ENCODE assay signal across 1 cellular context in the genomic region with DNA sequence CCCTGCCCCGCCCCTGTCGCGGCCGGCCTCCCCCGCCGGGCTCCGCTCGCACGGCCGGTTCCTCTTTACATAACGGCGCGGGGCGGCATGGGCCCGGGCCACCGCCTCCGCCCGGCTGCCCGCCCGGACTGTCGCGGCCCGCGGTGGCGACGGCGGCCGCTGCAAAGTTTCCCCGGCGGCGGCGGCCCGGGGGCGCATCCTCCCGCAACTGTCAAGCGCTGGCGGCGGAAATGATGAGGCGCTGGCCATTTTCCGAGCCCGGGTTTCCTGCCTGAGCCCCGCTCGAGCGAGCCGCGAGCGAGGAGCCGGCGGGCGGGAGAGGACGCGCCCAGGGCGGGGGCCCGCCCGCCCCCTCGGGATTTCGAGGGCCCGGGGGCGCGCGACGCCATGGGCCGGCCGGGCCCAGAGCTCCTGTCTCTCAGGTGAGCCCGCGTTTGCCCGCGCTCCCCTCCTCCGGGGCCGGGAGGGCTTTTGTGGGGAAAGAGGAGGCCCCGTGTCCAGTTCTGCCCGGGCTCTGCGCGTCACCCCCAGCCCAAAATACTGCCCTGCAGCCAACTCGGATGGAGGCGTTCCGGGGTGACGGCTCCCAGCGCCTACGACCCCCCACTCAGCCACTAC.
A peak's percentile ranks its signal among the peaks of the same experiment; 100 is the strongest.
TF ChIP-seq lines count a peak whose summit lies in the region.

A gene (plus strand): TSS at position 68 of the 618 bp plus-strand sequence. CDS start 12,223 bp downstream, outside the sequence.

TF ChIP-seq in K562, 482 proteins besides CTCF, POLR2A, EP300 and RAD21 (continued from another document):
- TF ChIP-seq PML (IDR thresholded peaks at IDR 0.05; ENCODE audit: low read length) (no peak), CREBBP (IDR thresholded peaks at IDR 0.05; ENCODE audit: low read depth, low read length) (no peak), GTF2A2 (tag; IDR thresholded peaks at IDR 0.05) (no peak), ZNF232 (CRISPR knock-in tag; IDR thresholded peaks at IDR 0.05) (no peak), PRPF4 (IDR thresholded peaks at IDR 0.05; ENCODE audit: insufficient read depth, low read depth, low read length, poor library complexity, severe bottlenecking) (no peak), CBX5 (IDR thresholded peaks at IDR 0.05; ENCODE audit: borderline replicate concordance, low read depth) (no peak), ZFX (CRISPR knock-in tag; IDR thresholded peaks at IDR 0.05) (peak; percentile 58), ZSCAN29 (IDR thresholded peaks at IDR 0.05) (no peak), ARID1B (IDR thresholded peaks at IDR 0.05) (no peak), ZNF24 (IDR thresholded peaks at IDR 0.05) (0 out of 2 replicates have a peak, but pooled peaks have one; percentile 26), NEUROD1 (IDR thresholded peaks at IDR 0.05; ENCODE audit: borderline replicate concordance, low read depth, low read length, partially characterized antibody) (no peak), NBN (IDR thresholded peaks at IDR 0.05; ENCODE audit: low read depth) (no peak), FUS (optimal IDR thresholded peaks at IDR 0.05; ENCODE audit: low read depth, low read length) (no peak), KLF13 (tag; IDR thresholded peaks at IDR 0.05; ENCODE audit: borderline replicate concordance, low read depth) (0 out of 2 replicates have a peak, but pooled peaks have one; percentile 12), NR4A1 (CRISPR knock-in tag; IDR thresholded peaks at IDR 0.05) (no peak), NR4A1 (tag; IDR thresholded peaks at IDR 0.05) (no peak), RAD51 (IDR thresholded peaks at IDR 0.05; ENCODE audit: borderline replicate concordance, low read depth) (no peak), CBFA2T2 (conservative IDR thresholded peaks at IDR 0.05) (no peak), TCF7 (IDR thresholded peaks at IDR 0.05; ENCODE audit: borderline replicate concordance) (no peak), KLF10 (CRISPR knock-in tag; IDR thresholded peaks at IDR 0.05) (no peak), SREBF1 (IDR thresholded peaks at IDR 0.05; ENCODE audit: borderline replicate concordance, low read depth, low read length) (no peak), SMAD4 (CRISPR knock-in tag; conservative IDR thresholded peaks at IDR 0.05) (peak; percentile 41), MEIS2 (IDR thresholded peaks at IDR 0.05; ENCODE audit: partially characterized antibody) (no peak), GATA2 (CRISPR knock-in tag; IDR thresholded peaks at IDR 0.05) (no peak), BRD4 (IDR thresholded peaks at IDR 0.05) (no peak), SIX5 (IDR thresholded peaks at IDR 0.05; ENCODE audit: borderline replicate concordance in 1 of 2, insufficient read depth in 1 of 2, low read depth in 1 of 2, low read length in 2 of 2) (no peak), ZNF184 (CRISPR knock-in tag; IDR thresholded peaks at IDR 0.05) (no peak), ZNF408 (CRISPR knock-in tag; IDR thresholded peaks at IDR 0.05; ENCODE audit: low read depth) (no peak), HDAC2 (IDR thresholded peaks at IDR 0.05) (no peak), PHTF2 (CRISPR knock-in tag; IDR thresholded peaks at IDR 0.05) (no peak)
- TF ChIP-seq, protein P1, sequence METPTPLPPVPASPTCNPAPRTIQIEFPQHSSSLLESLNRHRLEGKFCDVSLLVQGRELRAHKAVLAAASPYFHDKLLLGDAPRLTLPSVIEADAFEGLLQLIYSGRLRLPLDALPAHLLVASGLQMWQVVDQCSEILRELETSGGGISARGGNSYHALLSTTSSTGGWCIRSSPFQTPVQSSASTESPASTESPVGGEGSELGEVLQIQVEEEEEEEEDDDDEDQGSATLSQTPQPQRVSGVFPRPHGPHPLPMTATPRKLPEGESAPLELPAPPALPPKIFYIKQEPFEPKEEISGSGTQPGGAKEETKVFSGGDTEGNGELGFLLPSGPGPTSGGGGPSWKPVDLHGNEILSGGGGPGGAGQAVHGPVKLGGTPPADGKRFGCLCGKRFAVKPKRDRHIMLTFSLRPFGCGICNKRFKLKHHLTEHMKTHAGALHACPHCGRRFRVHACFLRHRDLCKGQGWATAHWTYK (CRISPR knock-in tag; IDR thresholded peaks at IDR 0.05), result no peak
- TF ChIP-seq, protein P2, sequence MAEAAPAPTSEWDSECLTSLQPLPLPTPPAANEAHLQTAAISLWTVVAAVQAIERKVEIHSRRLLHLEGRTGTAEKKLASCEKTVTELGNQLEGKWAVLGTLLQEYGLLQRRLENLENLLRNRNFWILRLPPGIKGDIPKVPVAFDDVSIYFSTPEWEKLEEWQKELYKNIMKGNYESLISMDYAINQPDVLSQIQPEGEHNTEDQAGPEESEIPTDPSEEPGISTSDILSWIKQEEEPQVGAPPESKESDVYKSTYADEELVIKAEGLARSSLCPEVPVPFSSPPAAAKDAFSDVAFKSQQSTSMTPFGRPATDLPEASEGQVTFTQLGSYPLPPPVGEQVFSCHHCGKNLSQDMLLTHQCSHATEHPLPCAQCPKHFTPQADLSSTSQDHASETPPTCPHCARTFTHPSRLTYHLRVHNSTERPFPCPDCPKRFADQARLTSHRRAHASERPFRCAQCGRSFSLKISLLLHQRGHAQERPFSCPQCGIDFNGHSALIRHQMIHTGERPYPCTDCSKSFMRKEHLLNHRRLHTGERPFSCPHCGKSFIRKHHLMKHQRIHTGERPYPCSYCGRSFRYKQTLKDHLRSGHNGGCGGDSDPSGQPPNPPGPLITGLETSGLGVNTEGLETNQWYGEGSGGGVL (CRISPR knock-in tag; IDR thresholded peaks at IDR 0.05), result no peak
- TF ChIP-seq, protein P3, sequence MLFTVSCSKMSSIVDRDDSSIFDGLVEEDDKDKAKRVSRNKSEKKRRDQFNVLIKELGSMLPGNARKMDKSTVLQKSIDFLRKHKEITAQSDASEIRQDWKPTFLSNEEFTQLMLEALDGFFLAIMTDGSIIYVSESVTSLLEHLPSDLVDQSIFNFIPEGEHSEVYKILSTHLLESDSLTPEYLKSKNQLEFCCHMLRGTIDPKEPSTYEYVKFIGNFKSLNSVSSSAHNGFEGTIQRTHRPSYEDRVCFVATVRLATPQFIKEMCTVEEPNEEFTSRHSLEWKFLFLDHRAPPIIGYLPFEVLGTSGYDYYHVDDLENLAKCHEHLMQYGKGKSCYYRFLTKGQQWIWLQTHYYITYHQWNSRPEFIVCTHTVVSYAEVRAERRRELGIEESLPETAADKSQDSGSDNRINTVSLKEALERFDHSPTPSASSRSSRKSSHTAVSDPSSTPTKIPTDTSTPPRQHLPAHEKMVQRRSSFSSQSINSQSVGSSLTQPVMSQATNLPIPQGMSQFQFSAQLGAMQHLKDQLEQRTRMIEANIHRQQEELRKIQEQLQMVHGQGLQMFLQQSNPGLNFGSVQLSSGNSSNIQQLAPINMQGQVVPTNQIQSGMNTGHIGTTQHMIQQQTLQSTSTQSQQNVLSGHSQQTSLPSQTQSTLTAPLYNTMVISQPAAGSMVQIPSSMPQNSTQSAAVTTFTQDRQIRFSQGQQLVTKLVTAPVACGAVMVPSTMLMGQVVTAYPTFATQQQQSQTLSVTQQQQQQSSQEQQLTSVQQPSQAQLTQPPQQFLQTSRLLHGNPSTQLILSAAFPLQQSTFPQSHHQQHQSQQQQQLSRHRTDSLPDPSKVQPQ (CRISPR knock-in tag; IDR thresholded peaks at IDR 0.05; ENCODE audit: borderline replicate concordance), result no peak
- TF ChIP-seq, protein P4, sequence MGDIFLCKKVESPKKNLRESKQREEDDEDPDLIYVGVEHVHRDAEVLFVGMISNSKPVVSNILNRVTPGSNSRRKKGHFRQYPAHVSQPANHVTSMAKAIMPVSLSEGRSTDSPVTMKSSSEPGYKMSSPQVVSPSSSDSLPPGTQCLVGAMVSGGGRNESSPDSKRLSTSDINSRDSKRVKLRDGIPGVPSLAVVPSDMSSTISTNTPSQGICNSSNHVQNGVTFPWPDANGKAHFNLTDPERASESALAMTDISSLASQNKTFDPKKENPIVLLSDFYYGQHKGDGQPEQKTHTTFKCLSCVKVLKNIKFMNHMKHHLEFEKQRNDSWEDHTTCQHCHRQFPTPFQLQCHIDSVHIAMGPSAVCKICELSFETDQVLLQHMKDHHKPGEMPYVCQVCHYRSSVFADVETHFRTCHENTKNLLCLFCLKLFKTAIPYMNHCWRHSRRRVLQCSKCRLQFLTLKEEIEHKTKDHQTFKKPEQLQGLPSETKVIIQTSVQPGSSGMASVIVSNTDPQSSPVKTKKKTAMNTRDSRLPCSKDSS (IDR thresholded peaks at IDR 0.05; ENCODE audit: low read depth, partially characterized antibody), result no peak
- TF ChIP-seq, protein P5, sequence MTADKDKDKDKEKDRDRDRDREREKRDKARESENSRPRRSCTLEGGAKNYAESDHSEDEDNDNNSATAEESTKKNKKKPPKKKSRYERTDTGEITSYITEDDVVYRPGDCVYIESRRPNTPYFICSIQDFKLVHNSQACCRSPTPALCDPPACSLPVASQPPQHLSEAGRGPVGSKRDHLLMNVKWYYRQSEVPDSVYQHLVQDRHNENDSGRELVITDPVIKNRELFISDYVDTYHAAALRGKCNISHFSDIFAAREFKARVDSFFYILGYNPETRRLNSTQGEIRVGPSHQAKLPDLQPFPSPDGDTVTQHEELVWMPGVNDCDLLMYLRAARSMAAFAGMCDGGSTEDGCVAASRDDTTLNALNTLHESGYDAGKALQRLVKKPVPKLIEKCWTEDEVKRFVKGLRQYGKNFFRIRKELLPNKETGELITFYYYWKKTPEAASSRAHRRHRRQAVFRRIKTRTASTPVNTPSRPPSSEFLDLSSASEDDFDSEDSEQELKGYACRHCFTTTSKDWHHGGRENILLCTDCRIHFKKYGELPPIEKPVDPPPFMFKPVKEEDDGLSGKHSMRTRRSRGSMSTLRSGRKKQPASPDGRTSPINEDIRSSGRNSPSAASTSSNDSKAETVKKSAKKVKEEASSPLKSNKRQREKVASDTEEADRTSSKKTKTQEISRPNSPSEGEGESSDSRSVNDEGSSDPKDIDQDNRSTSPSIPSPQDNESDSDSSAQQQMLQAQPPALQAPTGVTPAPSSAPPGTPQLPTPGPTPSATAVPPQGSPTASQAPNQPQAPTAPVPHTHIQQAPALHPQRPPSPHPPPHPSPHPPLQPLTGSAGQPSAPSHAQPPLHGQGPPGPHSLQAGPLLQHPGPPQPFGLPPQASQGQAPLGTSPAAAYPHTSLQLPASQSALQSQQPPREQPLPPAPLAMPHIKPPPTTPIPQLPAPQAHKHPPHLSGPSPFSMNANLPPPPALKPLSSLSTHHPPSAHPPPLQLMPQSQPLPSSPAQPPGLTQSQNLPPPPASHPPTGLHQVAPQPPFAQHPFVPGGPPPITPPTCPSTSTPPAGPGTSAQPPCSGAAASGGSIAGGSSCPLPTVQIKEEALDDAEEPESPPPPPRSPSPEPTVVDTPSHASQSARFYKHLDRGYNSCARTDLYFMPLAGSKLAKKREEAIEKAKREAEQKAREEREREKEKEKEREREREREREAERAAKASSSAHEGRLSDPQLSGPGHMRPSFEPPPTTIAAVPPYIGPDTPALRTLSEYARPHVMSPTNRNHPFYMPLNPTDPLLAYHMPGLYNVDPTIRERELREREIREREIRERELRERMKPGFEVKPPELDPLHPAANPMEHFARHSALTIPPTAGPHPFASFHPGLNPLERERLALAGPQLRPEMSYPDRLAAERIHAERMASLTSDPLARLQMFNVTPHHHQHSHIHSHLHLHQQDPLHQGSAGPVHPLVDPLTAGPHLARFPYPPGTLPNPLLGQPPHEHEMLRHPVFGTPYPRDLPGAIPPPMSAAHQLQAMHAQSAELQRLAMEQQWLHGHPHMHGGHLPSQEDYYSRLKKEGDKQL (CRISPR knock-in tag; IDR thresholded peaks at IDR 0.05; ENCODE audit: borderline replicate concordance), result no peak
- TF ChIP-seq, protein P6, sequence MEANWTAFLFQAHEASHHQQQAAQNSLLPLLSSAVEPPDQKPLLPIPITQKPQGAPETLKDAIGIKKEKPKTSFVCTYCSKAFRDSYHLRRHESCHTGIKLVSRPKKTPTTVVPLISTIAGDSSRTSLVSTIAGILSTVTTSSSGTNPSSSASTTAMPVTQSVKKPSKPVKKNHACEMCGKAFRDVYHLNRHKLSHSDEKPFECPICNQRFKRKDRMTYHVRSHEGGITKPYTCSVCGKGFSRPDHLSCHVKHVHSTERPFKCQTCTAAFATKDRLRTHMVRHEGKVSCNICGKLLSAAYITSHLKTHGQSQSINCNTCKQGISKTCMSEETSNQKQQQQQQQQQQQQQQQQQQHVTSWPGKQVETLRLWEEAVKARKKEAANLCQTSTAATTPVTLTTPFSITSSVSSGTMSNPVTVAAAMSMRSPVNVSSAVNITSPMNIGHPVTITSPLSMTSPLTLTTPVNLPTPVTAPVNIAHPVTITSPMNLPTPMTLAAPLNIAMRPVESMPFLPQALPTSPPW (CRISPR knock-in tag; IDR thresholded peaks at IDR 0.05), result peak; percentile 44
- TF ChIP-seq, protein P7, sequence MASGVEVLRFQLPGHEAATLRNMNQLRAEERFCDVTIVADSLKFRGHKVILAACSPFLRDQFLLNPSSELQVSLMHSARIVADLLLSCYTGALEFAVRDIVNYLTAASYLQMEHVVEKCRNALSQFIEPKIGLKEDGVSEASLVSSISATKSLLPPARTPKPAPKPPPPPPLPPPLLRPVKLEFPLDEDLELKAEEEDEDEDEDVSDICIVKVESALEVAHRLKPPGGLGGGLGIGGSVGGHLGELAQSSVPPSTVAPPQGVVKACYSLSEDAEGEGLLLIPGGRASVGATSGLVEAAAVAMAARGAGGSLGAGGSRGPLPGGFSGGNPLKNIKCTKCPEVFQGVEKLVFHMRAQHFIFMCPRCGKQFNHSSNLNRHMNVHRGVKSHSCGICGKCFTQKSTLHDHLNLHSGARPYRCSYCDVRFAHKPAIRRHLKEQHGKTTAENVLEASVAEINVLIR (CRISPR knock-in tag; IDR thresholded peaks at IDR 0.05), result no peak
- TF ChIP-seq, protein P8, sequence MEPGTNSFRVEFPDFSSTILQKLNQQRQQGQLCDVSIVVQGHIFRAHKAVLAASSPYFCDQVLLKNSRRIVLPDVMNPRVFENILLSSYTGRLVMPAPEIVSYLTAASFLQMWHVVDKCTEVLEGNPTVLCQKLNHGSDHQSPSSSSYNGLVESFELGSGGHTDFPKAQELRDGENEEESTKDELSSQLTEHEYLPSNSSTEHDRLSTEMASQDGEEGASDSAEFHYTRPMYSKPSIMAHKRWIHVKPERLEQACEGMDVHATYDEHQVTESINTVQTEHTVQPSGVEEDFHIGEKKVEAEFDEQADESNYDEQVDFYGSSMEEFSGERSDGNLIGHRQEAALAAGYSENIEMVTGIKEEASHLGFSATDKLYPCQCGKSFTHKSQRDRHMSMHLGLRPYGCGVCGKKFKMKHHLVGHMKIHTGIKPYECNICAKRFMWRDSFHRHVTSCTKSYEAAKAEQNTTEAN (CRISPR knock-in tag; IDR thresholded peaks at IDR 0.05), result no peak
